ENCODE assay signal across 2 cellular contexts in the genomic region with DNA sequence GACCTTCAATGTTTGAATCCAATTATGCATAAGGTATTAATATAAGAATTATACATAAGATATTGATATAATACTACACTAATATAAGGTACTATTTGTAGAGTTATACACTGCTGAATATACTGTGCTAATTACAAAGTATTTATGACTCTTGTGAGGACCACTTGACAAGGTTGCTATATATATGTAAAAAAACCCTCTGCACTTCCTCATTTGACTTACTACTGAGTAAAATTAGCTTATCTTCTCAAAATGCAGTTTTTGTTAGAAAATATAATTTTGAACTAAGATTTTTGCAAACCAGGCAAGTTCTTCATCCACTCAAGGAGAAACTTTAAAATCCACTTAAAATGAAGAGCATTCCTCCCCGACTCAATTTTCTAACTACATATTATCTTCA.
TF ChIP-seq lines count a peak whose summit lies in the region.

No MANE protein-coding gene starts in this region.

TF ChIP-seq in GM12891, 5 proteins besides CTCF, POLR2A, EP300 and RAD21:
- TF ChIP-seq SPI1 (IDR thresholded peaks at IDR 0.05; ENCODE audit: low read depth, low read length) (peak; percentile 61; the same call in 1 of the 2 replicates), TAF1 (IDR thresholded peaks at IDR 0.05; ENCODE audit: low read depth, low read length) (no peak)

TF ChIP-seq in K562, 482 proteins besides CTCF, POLR2A, EP300 and RAD21:
- TF ChIP-seq, protein P1, sequence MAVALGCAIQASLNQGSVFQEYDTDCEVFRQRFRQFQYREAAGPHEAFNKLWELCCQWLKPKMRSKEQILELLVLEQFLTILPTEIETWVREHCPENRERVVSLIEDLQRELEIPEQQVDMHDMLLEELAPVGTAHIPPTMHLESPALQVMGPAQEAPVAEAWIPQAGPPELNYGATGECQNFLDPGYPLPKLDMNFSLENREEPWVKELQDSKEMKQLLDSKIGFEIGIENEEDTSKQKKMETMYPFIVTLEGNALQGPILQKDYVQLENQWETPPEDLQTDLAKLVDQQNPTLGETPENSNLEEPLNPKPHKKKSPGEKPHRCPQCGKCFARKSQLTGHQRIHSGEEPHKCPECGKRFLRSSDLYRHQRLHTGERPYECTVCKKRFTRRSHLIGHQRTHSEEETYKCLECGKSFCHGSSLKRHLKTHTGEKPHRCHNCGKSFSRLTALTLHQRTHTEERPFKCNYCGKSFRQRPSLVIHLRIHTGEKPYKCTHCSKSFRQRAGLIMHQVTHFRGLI (CRISPR knock-in tag; IDR thresholded peaks at IDR 0.05), result 0 out of 2 replicates have a peak, but pooled peaks have one; percentile 13
- TF ChIP-seq ZBTB7A (IDR thresholded peaks at IDR 0.05; ENCODE audit: borderline replicate concordance, control insufficient read depth, low read depth, low read length), result no peak
- peak; percentile 70; the same call in 1 of the 2 replicates for TF ChIP-seq SPI1 (IDR thresholded peaks at IDR 0.05; ENCODE audit: borderline replicate concordance, low read depth, low read length)
